1 cellular context compared by ENCODE assay signal in the genomic region with DNA sequence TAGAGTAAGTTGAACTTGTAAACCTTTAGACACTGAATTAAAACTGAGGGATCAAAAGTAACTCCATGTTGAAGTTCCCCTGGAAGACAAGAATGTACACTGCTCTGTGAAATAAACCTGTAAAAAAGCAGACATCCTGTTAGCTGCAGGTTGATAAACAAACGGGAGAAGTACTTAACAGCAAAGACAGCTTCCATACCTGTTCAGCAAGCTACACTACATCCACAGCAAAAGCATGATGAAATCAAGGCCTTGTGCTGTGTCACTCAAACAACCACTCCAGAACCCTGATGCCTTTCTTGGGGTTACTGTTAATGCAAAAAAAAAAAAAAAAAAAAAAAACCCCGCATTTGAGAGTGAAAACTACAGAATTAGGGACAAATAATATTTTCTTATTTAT.
TF ChIP-seq lines count a peak whose summit lies in the region.

No MANE protein-coding gene starts in this region.

TF ChIP-seq in WTC11, 78 proteins besides CTCF, POLR2A, EP300 and RAD21 (continued from another document):
- no peak for TF ChIP-seq ZBTB21 (CRISPR knock-in tag; IDR thresholded peaks at IDR 0.05; ENCODE audit: borderline replicate concordance)
- TF ChIP-seq, protein P1, sequence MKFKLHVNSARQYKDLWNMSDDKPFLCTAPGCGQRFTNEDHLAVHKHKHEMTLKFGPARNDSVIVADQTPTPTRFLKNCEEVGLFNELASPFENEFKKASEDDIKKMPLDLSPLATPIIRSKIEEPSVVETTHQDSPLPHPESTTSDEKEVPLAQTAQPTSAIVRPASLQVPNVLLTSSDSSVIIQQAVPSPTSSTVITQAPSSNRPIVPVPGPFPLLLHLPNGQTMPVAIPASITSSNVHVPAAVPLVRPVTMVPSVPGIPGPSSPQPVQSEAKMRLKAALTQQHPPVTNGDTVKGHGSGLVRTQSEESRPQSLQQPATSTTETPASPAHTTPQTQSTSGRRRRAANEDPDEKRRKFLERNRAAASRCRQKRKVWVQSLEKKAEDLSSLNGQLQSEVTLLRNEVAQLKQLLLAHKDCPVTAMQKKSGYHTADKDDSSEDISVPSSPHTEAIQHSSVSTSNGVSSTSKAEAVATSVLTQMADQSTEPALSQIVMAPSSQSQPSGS (CRISPR knock-in tag; IDR thresholded peaks at IDR 0.05; ENCODE audit: borderline replicate concordance, low read depth): no peak
